In the genomic region with DNA sequence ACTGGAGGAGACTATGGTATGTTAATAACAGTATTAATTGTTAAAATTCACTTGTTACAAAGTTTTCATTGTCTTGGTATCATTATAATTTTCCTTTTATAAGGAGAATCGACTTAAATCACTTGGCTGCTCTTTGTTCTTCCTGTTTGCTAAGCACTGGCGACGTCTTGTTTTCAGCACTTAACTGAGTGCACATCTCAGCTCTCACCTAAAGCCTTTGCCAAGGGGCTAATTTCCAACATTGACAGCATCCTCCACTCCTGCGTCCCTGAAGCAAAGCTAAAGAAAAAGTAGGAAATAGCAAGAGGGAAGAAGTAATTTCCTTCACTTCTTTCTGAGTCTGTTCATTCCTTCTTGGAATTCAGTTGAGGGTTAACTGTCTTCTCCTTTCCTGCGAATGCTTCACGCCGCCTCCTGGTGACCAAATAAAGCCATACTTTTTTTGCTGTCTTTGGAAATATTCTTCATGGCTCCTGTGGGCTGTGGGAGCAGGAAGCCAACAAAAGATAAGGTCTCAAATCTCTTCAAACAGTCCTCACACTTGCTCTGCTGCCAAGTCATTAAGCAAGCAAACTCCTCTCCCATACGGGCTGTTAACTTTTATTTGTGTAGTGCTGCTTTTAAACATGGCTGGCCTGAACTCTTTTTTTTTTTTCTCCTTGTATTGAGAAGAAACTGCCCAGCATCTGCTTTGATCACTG, we compare ENCODE assay signal across 10 cellular contexts.
DNase-seq lines count a peak whose midpoint lies in the region; ATAC-seq and TF ChIP-seq lines count a peak whose summit lies in the region.
"Had no signal": no experiment of that assay in that cellular context is flagged by ENCODE, and none has a peak within 500 bp of the region (broad histone marks: within the 10 kb centered on the region; RNA-seq: fewer than 3 reads in every experiment).

No MANE protein-coding gene starts in this region.

- peaks cover 3% of the 10 kb centered on the region for H3K4me1 Mint-ChIP-seq in activated CD8-positive, alpha-beta T cell treated with anti-CD3 and anti-CD28 coated beads for 36 hours (ENCODE audit: low read depth)

- H3K36me3 ChIP-seq in adipocyte (ENCODE audit: control insufficient read depth, insufficient read depth, low read length, severe bottlenecking): no peaks in the 10 kb centered on the region
- no peaks in the 10 kb centered on the region for H3K36me3 ChIP-seq in kidney epithelial cell (ENCODE audit: control insufficient read depth, insufficient read depth, low read length)
- no peaks in the 10 kb centered on the region for H3K36me3 ChIP-seq in subcutaneous abdominal adipose tissue (ENCODE audit: control insufficient read depth in 5 of 5, insufficient read depth in 5 of 5, low read length in 5 of 5)
- H3K36me3 ChIP-seq: SJSA1 had no signal

- peak; percentile 26 for TF ChIP-seq CTCF in kidney epithelial cell (IDR thresholded peaks at IDR 0.05; ENCODE audit: insufficient read depth, low read length, poor library complexity, severe bottlenecking)
- TF ChIP-seq CTCF in activated CD8-positive, alpha-beta T cell treated with anti-CD3 and anti-CD28 coated beads for 36 hours (IDR thresholded peaks at IDR 0.05): no peak

- no peak overlapping the region for H3K27ac ChIP-seq in subcutaneous abdominal adipose tissue (ENCODE audit: low read depth, low read length)
- H3K27ac ChIP-seq: SJSA1 had no signal

- no peak for ATAC-seq in HG03469 (IDR thresholded peaks at IDR 0.05; ENCODE audit: unreplicated experiment)
- ATAC-seq in activated CD8-positive, alpha-beta T cell treated with anti-CD3 and anti-CD28 coated beads for 36 hours: no peak

- H3K9me3 Mint-ChIP-seq in activated CD8-positive, alpha-beta T cell treated with anti-CD3 and anti-CD28 coated beads for 36 hours: no peaks in the 10 kb centered on the region

- H3K4me3 Mint-ChIP-seq in activated CD8-positive, alpha-beta T cell treated with anti-CD3 and anti-CD28 coated beads for 36 hours: no peak overlapping the region

- H3K9me3 ChIP-seq in adipocyte (ENCODE audit: control insufficient read depth, low read length) (no peaks in the 10 kb centered on the region), subcutaneous abdominal adipose tissue (ENCODE audit: control insufficient read depth in 5 of 5, low read length in 5 of 5) (no peaks in the 10 kb centered on the region)
- H3K9me3 ChIP-seq: SJSA1 had no signal

- no peak overlapping the region for H3K27ac Mint-ChIP-seq in activated CD8-positive, alpha-beta T cell treated with anti-CD3 and anti-CD28 coated beads for 36 hours

- H3K9ac ChIP-seq in adipocyte (ENCODE audit: low read length) (peak overlapping the region; percentile 13), subcutaneous abdominal adipose tissue (ENCODE audit: low read length in 5 of 5) (no peak overlapping the region)

- CTCF ChIA-PET in HEK293T (lab: Yijun Ruan, JAX): interaction anchor here (0.6 kb wide), 1 partner anchor 509 kb away, joined by 3 read pairs; no protein-coding TSS in a partner anchor
- CTCF ChIA-PET in activated CD8-positive, alpha-beta T cell treated with anti-CD3 and anti-CD28 coated beads for 36 hours (lab: Charles Lee): no interaction called here

- no peaks in the 10 kb centered on the region for H3K36me3 Mint-ChIP-seq in activated CD8-positive, alpha-beta T cell treated with anti-CD3 and anti-CD28 coated beads for 36 hours (ENCODE audit: low read depth)

- intact Hi-C loops in activated CD8-positive, alpha-beta T cell treated with anti-CD3 and anti-CD28 coated beads for 36 hours (cut with micrococcal nuclease): no loop called here

- POLR2A ChIA-PET in HEK293T (lab: Yijun Ruan, JAX): no interaction called here
- POLR2A ChIA-PET in activated CD8-positive, alpha-beta T cell treated with anti-CD3 and anti-CD28 coated beads for 36 hours (lab: Charles Lee): no interaction called here

- DNase-seq in HT-29 (ENCODE audit: low spot score) (peak; percentile 10), adipocyte (ENCODE audit: low read depth) (no peak), kidney epithelial cell (ENCODE audit: low read depth) (no peak), HEK293T (ENCODE audit: extremely low spot score) (no peak), putamen (ENCODE audit: low spot score) (no peak)
- no peak for DNase-seq in activated CD8-positive, alpha-beta T cell treated with anti-CD3 and anti-CD28 coated beads for 36 hours
- DNase-seq: activated effector memory CD4-positive, alpha-beta T cell treated with anti-CD3 and anti-CD28 coated beads, Interleukin-2, amount 50 U/mL, for 16 hours had no signal

- H3K27me3 ChIP-seq in adipocyte (replicated peaks; ENCODE audit: control insufficient read depth, insufficient read depth, low read length): no peaks in the 10 kb centered on the region
- no peaks in the 10 kb centered on the region for H3K27me3 ChIP-seq in kidney epithelial cell (ENCODE audit: control insufficient read depth, insufficient read depth, low read length)
- peaks cover 0 to 3% (median 0%) of the 10 kb centered on the region in 5 donors for H3K27me3 ChIP-seq in subcutaneous abdominal adipose tissue (ENCODE audit: control insufficient read depth in 5 of 5, insufficient read depth in 4 of 5, low read length in 5 of 5)
- H3K27me3 ChIP-seq: SJSA1 had no signal

- H3K4me1 ChIP-seq in adipocyte (ENCODE audit: control insufficient read depth, insufficient read depth, low read length) (peaks cover 6% of the 10 kb centered on the region), subcutaneous abdominal adipose tissue (ENCODE audit: control insufficient read depth in 5 of 5, insufficient read depth in 5 of 5, low read length in 5 of 5) (peaks cover 0 to 18% (median 7%) of the 10 kb centered on the region in 5 donors)
- H3K4me1 ChIP-seq: SJSA1 had no signal

- H3K27me3 Mint-ChIP-seq in activated CD8-positive, alpha-beta T cell treated with anti-CD3 and anti-CD28 coated beads for 36 hours: no peaks in the 10 kb centered on the region

- H3K4me3 ChIP-seq in adipocyte (ENCODE audit: low read length) (peak overlapping the region; percentile 63), kidney epithelial cell (ENCODE audit: low read depth, low read length) (no peak overlapping the region), subcutaneous abdominal adipose tissue (ENCODE audit: low read depth in 1 of 5, low read length in 5 of 5) (peak overlapping the region in 3 of 5 donors; percentile 4 to 47 (median 23))
- H3K4me3 ChIP-seq: SJSA1 had no signal

TF ChIP-seq in HEK293T, 16 proteins besides CTCF, POLR2A, EP300 and RAD21:
- no peak for TF ChIP-seq CTBP1 (IDR thresholded peaks at IDR 0.05; ENCODE audit: borderline replicate concordance)
- TF ChIP-seq ZNF384 (IDR thresholded peaks at IDR 0.05): no peak
- TF ChIP-seq BHLHE40 (IDR thresholded peaks at IDR 0.05; ENCODE audit: borderline replicate concordance): no peak
- no peak for TF ChIP-seq SUZ12 (IDR thresholded peaks at IDR 0.05)
TF ChIP-seq in HEK293T: peak in this region for 0.
